ENCODE assay signal across 15 cellular contexts in the genomic region with DNA sequence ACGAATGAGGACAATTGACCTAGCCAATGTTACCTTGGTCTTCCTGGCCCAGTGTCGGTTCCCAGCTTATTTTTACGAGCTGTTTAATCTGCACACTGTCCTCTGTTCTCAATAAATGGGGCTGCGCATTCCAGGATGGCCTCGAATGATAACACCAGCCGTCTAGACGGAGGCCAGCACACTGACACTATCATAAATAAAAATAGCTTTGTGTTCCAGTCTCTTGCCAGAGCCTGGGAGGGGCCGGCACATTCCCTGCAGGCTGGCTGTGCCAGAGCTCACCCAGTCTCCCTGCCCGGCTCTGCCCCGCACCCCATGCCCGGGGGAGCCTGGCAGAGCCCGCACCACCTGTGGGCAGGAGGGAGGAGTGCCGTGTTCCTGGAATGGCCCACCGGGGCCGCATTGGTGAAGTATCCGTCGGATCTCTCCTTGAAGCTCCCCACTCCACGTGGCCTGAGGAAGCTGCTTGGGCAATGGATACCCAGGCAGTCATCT.
DNase-seq lines count a peak whose midpoint lies in the region; ATAC-seq and TF ChIP-seq lines count a peak whose summit lies in the region.
"Had no signal": no experiment of that assay in that cellular context is flagged by ENCODE, and none has a peak within 500 bp of the region (broad histone marks: within the 10 kb centered on the region; RNA-seq: fewer than 3 reads in every experiment).

No MANE protein-coding gene starts in this region.

- TF ChIP-seq POLR2A in heart left ventricle (IDR thresholded peaks at IDR 0.05) (no peak), transverse colon (IDR thresholded peaks at IDR 0.05) (no peak)

- H3K27ac Mint-ChIP-seq in nephron progenitor cell: peak overlapping the region; percentile 46
- H3K27ac Mint-ChIP-seq: activated CD4-positive, alpha-beta T cell treated with anti-CD3 and anti-CD28 coated beads, Interleukin-2, amount 10 ng/mL, durations not matched to agents 24 days and 14 days; effector memory CD8-positive, alpha-beta T cell had no signal

- H3K27me3 ChIP-seq in heart left ventricle (no peaks in the 10 kb centered on the region), transverse colon (no peaks in the 10 kb centered on the region)
- H3K27me3 ChIP-seq: SJSA1 had no signal

- H3K4me1 Mint-ChIP-seq in nephron progenitor cell: peaks cover 57% of the 10 kb centered on the region
- H3K4me1 Mint-ChIP-seq: GM23338 had no signal

- intact Hi-C loops in heart left ventricle (cut with DNase I) (loop anchor here in 4 of 10 donors (2.0 to 10.0 kb wide), 3 partner anchors 60 to 92 kb away; partner anchors contain the start of gene SPSB1 (in 2 of the 4)), transverse colon (cut with DNase I; ENCODE audit: low total_unique reads) (no loop called here)

- H3K36me3 ChIP-seq in heart left ventricle (no peaks in the 10 kb centered on the region), transverse colon (no peaks in the 10 kb centered on the region)
- H3K36me3 ChIP-seq: SJSA1 had no signal

- H3K4me3 ChIP-seq in heart left ventricle (no peak overlapping the region), transverse colon (no peak overlapping the region)
- H3K4me3 ChIP-seq: GM23338, SJSA1 had no signal

- no peak for TF ChIP-seq EP300 in transverse colon (IDR thresholded peaks at IDR 0.05; ENCODE audit: low read depth)

- ATAC-seq in heart left ventricle: peak; percentile 95 to 97 (median 96)
- ATAC-seq: effector memory CD8-positive, alpha-beta T cell; GM23338 had no signal

- no peaks in the 10 kb centered on the region for H3K36me3 Mint-ChIP-seq in nephron progenitor cell (ENCODE audit: low read depth)

- peaks cover 13% of the 10 kb centered on the region for H3K27me3 Mint-ChIP-seq in nephron progenitor cell (ENCODE audit: low read depth, poor library complexity)

- H3K4me1 ChIP-seq in heart left ventricle (peaks cover 0 to 32% (median 19%) of the 10 kb centered on the region in 12 donors), transverse colon (peaks cover 28 to 30% (median 29%) of the 10 kb centered on the region in 4 donors)

- in situ Hi-C loops in transverse colon (cut with MboI; ENCODE audit: low pct_ligation_motif_present in 1 of 4, low pct_unique_long_range_greater_than_20kb in 1 of 4, low sequenced_read_pairs in 3 of 4) (no loop called here), KBM-7 (cut with MboI; ENCODE audit: low pct_unique_long_range_greater_than_20kb, low sequenced_read_pairs) (no loop called here)

- 32 to 52% (median 40%) methylated on average over 14 to 18 of the region's 18 CpGs for WGBS in heart left ventricle, 4 donors
- 69% methylated on average over 18 of the region's 18 CpGs; no CpG with 5 or more reads in 1 of the 2 donors for WGBS in transverse colon (ENCODE audit: low coverage in 1 of 2), 2 donors

- H3K27ac ChIP-seq in heart left ventricle (peak overlapping the region in 9 of 12 donors; percentile 47 to 85 (median 70)), transverse colon (peak overlapping the region; percentile 56 to 71 (median 68))
- H3K27ac ChIP-seq: SJSA1 had no signal

- peak; percentile 72 for DNase-seq in amniotic epithelial cell (ENCODE audit: low read depth)
- peak; percentile 74 to 88 (median 83) for DNase-seq in heart left ventricle
- DNase-seq in nephron progenitor cell: peak; percentile 32
- peak; percentile 32 for DNase-seq in transverse colon
- DNase-seq in KBM-7: no peak
- DNase-seq in stimulated activated CD4-positive, alpha-beta T cell treated with anti-CD3 and anti-CD28 coated beads, Interleukin-12 subunit alpha, Interleukin-12 subunit beta, amount 100 ng/mL, for 4 hours: no peak
- no peak for DNase-seq in RPMI8226
- DNase-seq in HCEC 1CT: no peak
- DNase-seq: activated CD4-positive, alpha-beta T cell treated with anti-CD3 and anti-CD28 coated beads, Interleukin-2, amount 10 ng/mL, durations not matched to agents 24 days and 14 days; activated naive CD4-positive, alpha-beta T cell; DMS79 treated with DMSO at 0.1 percent for 48 hours; effector memory CD8-positive, alpha-beta T cell; NCI-H2227 treated with DMSO at 0.1 percent for 48 hours had no signal

- peak overlapping the region; percentile 0 for H3K4me3 Mint-ChIP-seq in nephron progenitor cell
- H3K4me3 Mint-ChIP-seq: activated CD4-positive, alpha-beta T cell treated with anti-CD3 and anti-CD28 coated beads, Interleukin-2, amount 10 ng/mL, durations not matched to agents 24 days and 14 days; effector memory CD8-positive, alpha-beta T cell; GM23338 had no signal

- no peaks in the 10 kb centered on the region for H3K9me3 Mint-ChIP-seq in nephron progenitor cell
- H3K9me3 Mint-ChIP-seq: activated CD4-positive, alpha-beta T cell treated with anti-CD3 and anti-CD28 coated beads, Interleukin-2, amount 10 ng/mL, durations not matched to agents 24 days and 14 days; effector memory CD8-positive, alpha-beta T cell; GM23338 had no signal

- peak in 2 of 12 donors; percentile 17 to 24 for TF ChIP-seq CTCF in heart left ventricle (IDR thresholded peaks at IDR 0.05)
- TF ChIP-seq CTCF in nephron progenitor cell (IDR thresholded peaks at IDR 0.05): no peak
- TF ChIP-seq CTCF in transverse colon (IDR thresholded peaks at IDR 0.05): no peak

- H3K9me3 ChIP-seq in heart left ventricle: no peaks in the 10 kb centered on the region
- H3K9me3 ChIP-seq in transverse colon: no peaks in the 10 kb centered on the region
- H3K9me3 ChIP-seq: SJSA1 had no signal

Comparison
In these comparisons a context has a peak if more than half of its experiments do, and no peak if none do; other contexts are left out.
1. DNase-seq: peak in amniotic epithelial cell (single experiment), heart left ventricle (5 of 5), nephron progenitor cell (single experiment) and transverse colon (single experiment); none in KBM-7 (single experiment), stimulated activated CD4-positive, alpha-beta T cell treated with anti-CD3 and anti-CD28 coated beads, Interleukin-12 subunit alpha, Interleukin-12 subunit beta, amount 100 ng/mL, for 4 hours (single experiment), RPMI8226 (single experiment) and HCEC 1CT (single experiment).